ENCODE assay signal across 25 cellular contexts in the genomic region with DNA sequence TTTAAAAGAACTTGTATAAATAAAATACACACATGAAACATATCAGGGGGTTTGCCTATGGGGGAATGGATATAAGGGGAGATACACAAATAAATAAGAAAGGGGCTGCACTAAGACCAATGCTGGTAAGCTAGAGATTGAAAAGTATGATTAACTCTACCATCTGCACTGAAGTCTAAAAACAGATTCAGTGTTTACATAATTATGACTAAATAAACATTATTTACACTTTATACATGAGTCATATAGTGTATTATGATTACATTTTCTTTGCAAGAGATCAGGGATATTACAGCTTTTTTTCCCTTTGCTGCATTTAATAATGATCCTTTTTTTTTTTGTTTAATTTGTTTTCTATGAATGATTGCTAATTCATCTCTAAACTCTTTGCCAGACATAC.
"Had no signal": no experiment of that assay in that cellular context is flagged by ENCODE, and none has a peak within 500 bp of the region (broad histone marks: within the 10 kb centered on the region; RNA-seq: fewer than 3 reads in every experiment).

No MANE protein-coding gene starts in this region.

- H3K27ac ChIP-seq: brain microvascular endothelial cell, colonic mucosa, WERI-Rb-1 had no signal

- ATAC-seq: activated CD4-positive, CD25-positive, alpha-beta regulatory T cell treated with anti-CD3 and anti-CD28 coated beads, Interleukin-2, amount 50 U/mL, for 24 hours; activated CD8-positive, alpha-beta T cell treated with anti-CD3 and anti-CD28 coated beads for 36 hours; activated T-cell treated with anti-CD3 and anti-CD28 coated beads, Interleukin-2, amount 50 U/mL, for 4 hours; activated T-helper 17 cell treated with anti-CD3 and anti-CD28 coated beads, Interleukin-2, amount 50 U/mL, for 72 hours; esophagus mucosa; T-helper 17 cell had no signal

- H3K4me3 ChIP-seq: colonic mucosa had no signal

- H3K27me3 ChIP-seq: brain microvascular endothelial cell, colonic mucosa had no signal

- DNase-seq: activated B cell treated with CpG ODN at 0.5 μM for 24 hours; activated CD4-positive, alpha-beta T cell treated with anti-CD3 and anti-CD28 coated beads for 48 hours; activated CD4-positive, alpha-beta T cell treated with anti-CD3 and anti-CD28 coated beads, Interleukin-2, amount 50 U/mL, for 1 hour; activated CD4-positive, alpha-beta T cell treated with anti-CD3 and anti-CD28 coated beads, Interleukin-2, amount 50 U/mL, for 48 hours; activated CD8-positive, alpha-beta memory T cell treated with anti-CD3 and anti-CD28 coated beads for 24 hours; activated CD8-positive, alpha-beta T cell treated with anti-CD3 and anti-CD28 coated beads for 36 hours; activated effector memory CD4-positive, alpha-beta T cell treated with Interleukin-2 at 50 U/mL for 16 hours; activated gamma-delta T cell treated with Interleukin-2 at 50 U/mL for 16 hours; activated naive CD4-positive, alpha-beta T cell treated with anti-CD3 and anti-CD28 coated beads, Interleukin-2, amount 50 U/mL, for 16 hours; activated naive CD4-positive, alpha-beta T cell treated with Interleukin-2 at 50 U/mL for 16 hours; activated T-cell treated with anti-CD3 and anti-CD28 coated beads, Interleukin-2, amount 50 U/mL, for 4 hours; amniotic stem cell; anterior cingulate cortex; brain microvascular endothelial cell; caudate nucleus; colonic mucosa; effector CD8-positive, alpha-beta T cell; foreskin fibroblast; head of caudate nucleus; T-helper 17 cell; T1000; WERI-Rb-1 had no signal

- H3K4me1 ChIP-seq: colonic mucosa had no signal

- H3K36me3 ChIP-seq: brain microvascular endothelial cell, colonic mucosa, WERI-Rb-1 had no signal

- H3K9me3 ChIP-seq: colonic mucosa had no signal
